ENCODE assay signal across 8 cellular contexts in genomic region chr3:38136807-38137614, GRCh38. TPM values are rescaled to one million over a fixed set of nuclear protein-coding genes. Genes with fewer than 3 reads are reported as not detected.
DNase-seq lines count a peak whose midpoint lies in the region; ATAC-seq, FAIRE-seq and TF ChIP-seq lines count a peak whose summit lies in the region.

Gene ACAA1, minus strand, starts transcription at chr3:38137127. Its CDS starts 92 bp downstream, at chr3:38137035.

- peak in 1 of 2 experiments; percentile 94; a peak in 2 of 4 replicates for TF ChIP-seq POLR2A in HepG2 (IDR thresholded peaks at IDR 0.05; ENCODE audit: insufficient read depth in 1 of 2, low read depth in 2 of 2, low read length in 2 of 2)

- no peaks in the 10 kb centered on the region for H3K27me3 Mint-ChIP-seq in CD14-positive monocyte (ENCODE audit: low read depth in 3 of 3)

- peak; percentile 88 for ATAC-seq in GM19397 (IDR thresholded peaks at IDR 0.05; ENCODE audit: unreplicated experiment)
- ATAC-seq in HG03571 (IDR thresholded peaks at IDR 0.05; ENCODE audit: unreplicated experiment): peak; percentile 90
- peak; percentile 81 for ATAC-seq in HepG2

- TF ChIP-seq EP300 in HepG2 (IDR thresholded peaks at IDR 0.05; ENCODE audit: low read depth in 2 of 2, low read length in 2 of 2): no peak
- TF ChIP-seq EP300 in HepG2 (CRISPR knock-in tag; IDR thresholded peaks at IDR 0.05; ENCODE audit: borderline replicate concordance): no peak

- peaks cover 57% of the 10 kb centered on the region for H3K79me2 ChIP-seq in HepG2 (ENCODE audit: insufficient read depth, low read length)

- peaks cover under 1% of the 10 kb centered on the region; the same call in 1 of the 2 replicates for H4K20me1 ChIP-seq in HepG2 (ENCODE audit: insufficient read depth, low read length)

- TF ChIP-seq CTCF in CD14-positive monocyte (IDR thresholded peaks at IDR 0.05) (no peak), HepG2 (CRISPR knock-in tag; IDR thresholded peaks at IDR 0.05) (no peak)

- intact Hi-C loops in CD14-positive monocyte (cut with micrococcal nuclease) (loop anchor here in 1 of 2 donors (1.0 to 10.0 kb wide), 3 partner anchors 28 to 208 kb away; partner anchors contain the start of genes OXSR1 and XYLB), HepG2 (cut with micrococcal nuclease; ENCODE audit: unreplicated experiment) (loop anchor here (1.0 to 10.0 kb wide), 3 partner anchors 108 to 145 kb away; partner anchors contain the start of gene SLC22A14)

- in situ Hi-C loops in HepG2 (cut with HindIII; ENCODE audit: extremely low pct_ligation_motif_present, low pct_unique_long_range_greater_than_20kb): loop anchor here (25.0 kb wide), 1 partner anchor 325 kb away; the partner anchor contains the start of gene ACVR2B

- peaks cover 55 to 60% of the 10 kb centered on the region in 2 donors for H3K36me3 Mint-ChIP-seq in CD14-positive monocyte

- H3K27ac ChIP-seq in HepG2 (ENCODE audit: extremely low read length, insufficient read depth, low read length): peak within 1 kb of the TSS; percentile 97

- H3K4me3 Mint-ChIP-seq in CD14-positive monocyte: peak within 1 kb of the TSS; percentile 95 to 99

- FAIRE-seq in HepG2 (lab: Jason Lieb, UNC): peak; percentile 97

- DNase-seq in CD14-positive monocyte (ENCODE audit: low spot score) (peak; percentile 98), NCI-H82 (lab: John Stamatoyannopoulos, UW) (peak; percentile 99), dermis blood vessel endothelial cell (peak; percentile 99), HepG2 (ENCODE audit: low spot score) (peak; percentile 97)
- DNase-seq in activated CD4-positive, alpha-beta T cell treated with anti-CD3 and anti-CD28 coated beads, Interleukin-2, amount 50 U/mL, for 48 hours: peak; percentile 99
- peak; percentile 97 for DNase-seq in stimulated activated CD4-positive, alpha-beta T cell treated with anti-CD3 and anti-CD28 coated beads, Interleukin-4, amount 100 ng/mL, for 1 hour

- H3K4me3 ChIP-seq in HepG2 (replicated peaks in 1 of 3; ENCODE audit: insufficient read depth in 1 of 3, low read depth in 2 of 3, low read length in 3 of 3): peak within 1 kb of the TSS; percentile 85 to 96 (median 89)

- H3K4me1 Mint-ChIP-seq in CD14-positive monocyte: peaks cover 74% of the 10 kb centered on the region

- H3K9me3 Mint-ChIP-seq in CD14-positive monocyte: peaks cover 0 to 1% (median 0%) of the 10 kb centered on the region in 7 donors

- TF ChIP-seq RAD21 in HepG2 (CRISPR knock-in tag; IDR thresholded peaks at IDR 0.05): peak; percentile 46

- peak within 1 kb of the TSS; percentile 90 for H3K9ac ChIP-seq in HepG2 (ENCODE audit: insufficient read depth, low read depth, low read length)

- H3K36me3 ChIP-seq in HepG2 (replicated peaks in 1 of 2; ENCODE audit: control insufficient read depth in 1 of 2, insufficient read depth in 2 of 2, low read length in 2 of 2): peaks cover 5 to 30% of the 10 kb centered on the region in 2 experiments

- POLR2A ChIA-PET in HepG2 (lab: Yijun Ruan, JAX): interaction anchor here (0.6 to 7.0 kb wide), 21 partner anchors 8 to 349 kb away, joined by 3 to 179 read pairs (median 4); partner anchors contain the start of genes OXSR1 and XYLB

- 1% methylated on average over 15 of the region's 62 CpGs for WGBS in HepG2 (ENCODE audit: low lambda C conversion rate)

- H3K27ac Mint-ChIP-seq in CD14-positive monocyte: peak within 1 kb of the TSS; percentile 97 to 100 (median 99)

- no TSS peak for BruUV-seq in HepG2 (replicated peaks; lab: Mats Ljungman, UMichigan)

- CTCF ChIA-PET in HepG2 (lab: Yijun Ruan, JAX; ENCODE audit: low intra/inter-chr PET ratio, low total read pairs): no interaction called here

- H3K9me3 ChIP-seq in HepG2 (ENCODE audit: low read length): no peaks in the 10 kb centered on the region

- H3K4me2 ChIP-seq in HepG2 (ENCODE audit: low read depth, low read length): peak within 1 kb of the TSS; percentile 98

- H2AFZ ChIP-seq in HepG2 (ENCODE audit: low read length): no peak within 1 kb of the TSS

- H3K27me3 ChIP-seq in HepG2 (ENCODE audit: control insufficient read depth in 1 of 2, insufficient read depth in 2 of 2, low read length in 2 of 2): no peaks in the 10 kb centered on the region; a peak in 1 of 5 replicates

- peaks cover 57% of the 10 kb centered on the region for H3K4me1 ChIP-seq in HepG2 (ENCODE audit: insufficient read depth, low read length)

TF ChIP-seq in HepG2, 621 proteins besides CTCF, POLR2A, EP300 and RAD21 (continues in another document):
- TF ChIP-seq BCL3 (CRISPR knock-in tag; IDR thresholded peaks at IDR 0.05) (peak; percentile 84), SIX4 (CRISPR knock-in tag; IDR thresholded peaks at IDR 0.05) (0 out of 2 replicates have a peak, but pooled peaks have one; percentile 25), RBM39 (IDR thresholded peaks at IDR 0.05; ENCODE audit: low read depth, low read length, poor library complexity, severe bottlenecking) (no peak), RARA (CRISPR knock-in tag; IDR thresholded peaks at IDR 0.05) (no peak; the same call in 1 of the 2 replicates), ZSCAN29 (CRISPR knock-in tag; conservative IDR thresholded peaks at IDR 0.05) (0 out of 2 replicates have a peak, but pooled peaks have one; percentile 24), GATAD2A (CRISPR knock-in tag; IDR thresholded peaks at IDR 0.05) (peak; percentile 40; the same call in 1 of the 2 replicates), HDAC6 (IDR thresholded peaks at IDR 0.05; ENCODE audit: low read depth, low read length) (no peak), ZNF687 (CRISPR knock-in tag; IDR thresholded peaks at IDR 0.05) (peak; percentile 82), ZNF326 (CRISPR knock-in tag; IDR thresholded peaks at IDR 0.05; ENCODE audit: borderline replicate concordance) (no peak), NR2F6 (IDR thresholded peaks at IDR 0.05) (0 out of 2 replicates have a peak, but pooled peaks have one; percentile 13), NR2F6 (CRISPR knock-in tag; IDR thresholded peaks at IDR 0.05) (no peak)

RNA-seq across cellular contexts. Expression of gene ACAA1, which starts in this region (rescaled TPM):
- 100 to 1,000 TPM; 123 to 133 TPM for polyA plus RNA-seq in CD14-positive monocyte
- total RNA-seq in dermis blood vessel endothelial cell: 27.2 and 42.5 TPM in 2 replicates
- 60.8 and 107 TPM in 2 replicates for total RNA-seq in HepG2 (2016; rRNA removed; fragmentation: Illumina TruSeq; extraction: Trizol)
- total RNA-seq in HepG2 (2016; cell fraction: cytosol; rRNA removed; fragmentation: Illumina TruSeq; extraction: Trizol; ENCODE audit: low read depth): 27.5 and 27.8 TPM in 2 replicates
- total RNA-seq in HepG2 (2016; cell fraction: insoluble cytoplasmic fraction; rRNA removed; fragmentation: Illumina TruSeq; extraction: Trizol): 63.4 and 105 TPM in 2 replicates
- total RNA-seq in HepG2 (2016; cell fraction: membrane; rRNA removed; fragmentation: Illumina TruSeq; extraction: Trizol): 52.7 and 55.5 TPM in 2 replicates
- total RNA-seq in HepG2 (2016; cell fraction: nucleus; rRNA removed; fragmentation: Illumina TruSeq; extraction: Trizol): 75.4 and 87.9 TPM in 2 replicates
- 188 and 221 TPM in 2 replicates for polyA plus RNA-seq in HepG2 (2011; rRNA removed)
- polyA plus RNA-seq in HepG2 (2011; cell fraction: cytosol; rRNA removed): 169 and 202 TPM in 2 replicates
- polyA plus RNA-seq in HepG2 (2011; cell fraction: nucleus; rRNA removed): 588 and 662 TPM in 2 replicates
- polyA plus RNA-seq in HepG2 (2012): 125 and 170 TPM in 2 replicates
- polyA plus RNA-seq in HepG2 (2016; cell fraction: cytosol; fragmentation: Illumina TruSeq; extraction: Trizol; ENCODE audit: low read depth): 44.3 and 47.9 TPM in 2 replicates
- 240 and 247 TPM in 2 replicates for polyA plus RNA-seq in HepG2 (2016; cell fraction: insoluble cytoplasmic fraction; fragmentation: Illumina TruSeq; extraction: Trizol; ENCODE audit: low read depth)
- 62.9 and 66.6 TPM in 2 replicates for polyA plus RNA-seq in HepG2 (2016; cell fraction: membrane; fragmentation: Illumina TruSeq; extraction: Trizol; ENCODE audit: low read depth)
- polyA plus RNA-seq in HepG2 (2016; cell fraction: nucleus; fragmentation: Illumina TruSeq; extraction: Trizol; ENCODE audit: insufficient read depth, low read depth): 290 and 311 TPM in 2 replicates
- polyA minus RNA-seq in HepG2 (2011; rRNA and poly(A)+ RNA removed; ENCODE audit: low replicate concordance): 57.0 and 213 TPM in 2 replicates
- polyA minus RNA-seq in HepG2 (2011; cell fraction: cytosol; rRNA and poly(A)+ RNA removed): 80.2 and 80.3 TPM in 2 replicates
- polyA minus RNA-seq in HepG2 (2011; cell fraction: nucleus; rRNA and poly(A)+ RNA removed): 241 and 244 TPM in 2 replicates

Comparison
In these comparisons a context has a peak if more than half of its experiments do, and no peak if none do; other contexts are left out.
1. Peak in every context shown above with its lines: DNase-seq, ATAC-seq, H3K4me3 ChIP-seq and H3K27ac ChIP-seq.